8 cellular contexts compared by ENCODE assay signal in genomic region chr1:200153277-200154055, GRCh38.
DNase-seq lines count a peak whose midpoint lies in the region; ATAC-seq lines count a peak whose summit lies in the region.

No MANE protein-coding gene starts in this region.

- H3K27me3 Mint-ChIP-seq in activated naive CD4-positive, alpha-beta T cell treated with anti-CD3 and anti-CD28 coated beads for 36 hours (ENCODE audit: low read depth): no peaks in the 10 kb centered on the region

- H3K4me3 Mint-ChIP-seq in activated naive CD4-positive, alpha-beta T cell treated with anti-CD3 and anti-CD28 coated beads for 36 hours: peak overlapping the region; percentile 24

- peak; percentile 49 for ATAC-seq in HG03558 (IDR thresholded peaks at IDR 0.05; ENCODE audit: extremely low read depth, unreplicated experiment)
- no peak for ATAC-seq in GM21515 (IDR thresholded peaks at IDR 0.05; ENCODE audit: unreplicated experiment)

- H3K9me3 Mint-ChIP-seq in activated naive CD4-positive, alpha-beta T cell treated with anti-CD3 and anti-CD28 coated beads for 36 hours: no peaks in the 10 kb centered on the region

- H3K36me3 Mint-ChIP-seq in activated naive CD4-positive, alpha-beta T cell treated with anti-CD3 and anti-CD28 coated beads for 36 hours (ENCODE audit: low read depth): no peaks in the 10 kb centered on the region

- CTCF ChIA-PET in activated naive CD4-positive, alpha-beta T cell treated with anti-CD3 and anti-CD28 coated beads for 36 hours (lab: Charles Lee): interaction anchor here (0.5 to 1.1 kb wide), 6 partner anchors 13 to 357 kb away, joined by 3 to 6 read pairs (median 3); no protein-coding TSS in a partner anchor

- peak overlapping the region; percentile 97 for H3K27ac Mint-ChIP-seq in activated naive CD4-positive, alpha-beta T cell treated with anti-CD3 and anti-CD28 coated beads for 36 hours

- H3K4me1 Mint-ChIP-seq in activated naive CD4-positive, alpha-beta T cell treated with anti-CD3 and anti-CD28 coated beads for 36 hours (ENCODE audit: low read depth): peaks cover 45% of the 10 kb centered on the region

- DNase-seq in activated CD4-positive, alpha-beta T cell treated with anti-CD3 and anti-CD28 coated beads for 24 hours (ENCODE audit: low read depth in 2 of 2): peak; percentile 23 to 40
- DNase-seq in activated CD4-positive, alpha-beta T cell treated with anti-CD3 and anti-CD28 coated beads for 1 hour: no peak
- peak; percentile 86 for DNase-seq in activated naive CD4-positive, alpha-beta T cell treated with anti-CD3 and anti-CD28 coated beads for 36 hours
- peak in 5 of 6 experiments; percentile 12 to 40 (median 21) for DNase-seq in stimulated activated naive CD4-positive, alpha-beta T cell (lab: John Stamatoyannopoulos, UW)
- no peak for DNase-seq in NCI-H774 (lab: John Stamatoyannopoulos, UW)
- DNase-seq in NCI-H2107 treated with DMSO at 0.1 percent for 48 hours (lab: John Stamatoyannopoulos, UW; ENCODE audit: unreplicated experiment): no peak

- intact Hi-C loops in activated naive CD4-positive, alpha-beta T cell treated with anti-CD3 and anti-CD28 coated beads for 36 hours (cut with micrococcal nuclease): loop anchor here (1.0 to 10.0 kb wide), 17 partner anchors 14 to 1549 kb away; partner anchors contain the start of genes KIF21B and ZNF281

Comparison
In these comparisons a context has a peak if more than half of its experiments do, and no peak if none do; other contexts are left out.
1. DNase-seq: peak in activated CD4-positive, alpha-beta T cell treated with anti-CD3 and anti-CD28 coated beads for 24 hours (2 of 2), activated naive CD4-positive, alpha-beta T cell treated with anti-CD3 and anti-CD28 coated beads for 36 hours (single experiment) and stimulated activated naive CD4-positive, alpha-beta T cell (5 of 6); none in activated CD4-positive, alpha-beta T cell treated with anti-CD3 and anti-CD28 coated beads for 1 hour (single experiment), NCI-H774 (single experiment) and NCI-H2107 treated with DMSO at 0.1 percent for 48 hours (single experiment).